20 cellular contexts compared by ENCODE assay signal in the genomic region with DNA sequence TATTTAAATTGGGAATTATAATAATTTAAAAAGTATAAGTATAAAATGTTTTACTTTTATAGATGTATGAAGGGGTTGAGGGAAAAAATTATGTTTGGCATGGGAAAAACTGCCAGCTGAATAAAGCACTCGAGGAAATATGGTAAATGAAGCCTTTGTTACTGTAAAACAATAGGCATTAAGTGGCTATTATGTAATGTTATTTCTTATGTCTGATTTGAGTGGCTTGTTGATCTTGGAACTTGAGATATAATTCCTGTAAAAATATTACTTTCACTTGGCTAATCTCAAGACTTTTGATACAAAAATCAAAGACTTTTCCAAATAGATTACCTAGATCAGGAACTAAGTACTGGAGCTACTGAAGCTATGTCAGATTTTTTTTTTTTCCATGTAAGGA.
DNase-seq lines count a peak whose midpoint lies in the region; ATAC-seq, FAIRE-seq and TF ChIP-seq lines count a peak whose summit lies in the region.
"Had no signal": no experiment of that assay in that cellular context is flagged by ENCODE, and none has a peak within 500 bp of the region (broad histone marks: within the 10 kb centered on the region; RNA-seq: fewer than 3 reads in every experiment).

No MANE protein-coding gene starts in this region.

- ATAC-seq in gastrocnemius medialis (no peak), GM21737 (IDR thresholded peaks at IDR 0.05; ENCODE audit: unreplicated experiment) (no peak)
- ATAC-seq: Panc1 had no signal

- peaks cover 58% of the 10 kb centered on the region for H3K4me1 Mint-ChIP-seq in astrocyte (ENCODE audit: low read depth, unreplicated experiment)

- intact Hi-C loops in PC-9 (cut with micrococcal nuclease; ENCODE audit: unreplicated experiment) = no loop called here
- intact Hi-C loops in gastrocnemius medialis (cut with DNase I; ENCODE audit: low total_unique reads) = loop anchor here (10.0 kb wide), 1 partner anchor 661 kb away; no protein-coding TSS in a partner anchor
- intact Hi-C loops in adrenal gland (cut with DNase I) = no loop called here

- no peaks in the 10 kb centered on the region for H3K9me3 ChIP-seq in PC-9 (ENCODE audit: insufficient read depth, low read depth)
- H3K9me3 ChIP-seq in astrocyte (ENCODE audit: insufficient read depth, low read depth, low read length) = no peaks in the 10 kb centered on the region
- H3K9me3 ChIP-seq in gastrocnemius medialis = no peaks in the 10 kb centered on the region
- no peaks in the 10 kb centered on the region for H3K9me3 ChIP-seq in adrenal gland (replicated peaks in 1 of 3)
- H3K9me3 ChIP-seq: BE2C had no signal

- peaks cover 56% of the 10 kb centered on the region for H3F3A ChIP-seq in PC-9 (ENCODE audit: insufficient read depth, low read depth)

- DNase-seq in PC-9 (peak in 1 of 2 experiments; percentile 12), astrocyte (ENCODE audit: low read depth) (peak; percentile 46), fibroblast of the aortic adventitia (ENCODE audit: low read depth) (peak; percentile 38), gastrocnemius medialis (no peak), adrenal gland (no peak), HUDEP-2 (lab: John Stamatoyannopoulos, UW; ENCODE audit: unreplicated experiment in 76 of 76) (no peak)
- DNase-seq: BE2C; CD4-positive, alpha-beta memory T cell; DMS79 treated with DMSO at 0.1 percent for 48 hours; HCEC 1CT; NCI-H1436 treated with DMSO at 0.1 percent for 48 hours; NCI-H2107; NCI-H446; NCI-H748 treated with DMSO at 0.1 percent for 48 hours; SHP77 treated with DMSO at 0.1 percent for 48 hours had no signal

- no peaks in the 10 kb centered on the region for H3K27me3 Mint-ChIP-seq in astrocyte (ENCODE audit: low read depth, unreplicated experiment)
- H3K27me3 Mint-ChIP-seq: CD4-positive, alpha-beta memory T cell had no signal

- POLR2A ChIA-PET in PC-9 (lab: Charles Lee; ENCODE audit: unreplicated experiment) = interaction anchor here (0.6 kb wide), 2 partner anchors 9 to 164 kb away, joined by 3 to 5 read pairs; no protein-coding TSS in a partner anchor

- H3K27ac ChIP-seq in PC-9 (peak overlapping the region; percentile 96), astrocyte (ENCODE audit: low read depth, low read length) (peak overlapping the region; percentile 67), gastrocnemius medialis (peak overlapping the region; percentile 83 to 94 (median 90)), adrenal gland (no peak overlapping the region)

- in situ Hi-C loops in gastrocnemius medialis (cut with MboI; ENCODE audit: low sequenced_read_pairs in 4 of 4) = no loop called here

- H3K27ac Mint-ChIP-seq in astrocyte (ENCODE audit: unreplicated experiment) = no peak overlapping the region

- peaks cover 91% of the 10 kb centered on the region for H3K79me2 ChIP-seq in PC-9 (ENCODE audit: low read depth)
- H3K79me2 ChIP-seq in astrocyte (ENCODE audit: insufficient read depth, low read length) = peaks cover 87% of the 10 kb centered on the region

- CTCF ChIA-PET in PC-9 (lab: Charles Lee) = no interaction called here

- H3K4me3 ChIP-seq in PC-9 = no peak overlapping the region
- H3K4me3 ChIP-seq in astrocyte (ENCODE audit: insufficient read depth, low read depth, low read length) = no peak overlapping the region
- H3K4me3 ChIP-seq in fibroblast of the aortic adventitia (ENCODE audit: low read depth, low read length) = no peak overlapping the region
- no peak overlapping the region for H3K4me3 ChIP-seq in gastrocnemius medialis
- no peak overlapping the region for H3K4me3 ChIP-seq in adrenal gland

- FAIRE-seq in astrocyte (lab: Jason Lieb, UNC) = no peak
- FAIRE-seq: D721Med, G401.6, GM12891 had no signal

- peaks cover 81% of the 10 kb centered on the region for H3K4me1 ChIP-seq in PC-9 (replicated peaks; ENCODE audit: insufficient read depth)
- H3K4me1 ChIP-seq in astrocyte (ENCODE audit: insufficient read depth, low read length) = peaks cover 52% of the 10 kb centered on the region
- peaks cover 55 to 69% of the 10 kb centered on the region in 2 donors for H3K4me1 ChIP-seq in gastrocnemius medialis
- H3K4me1 ChIP-seq in adrenal gland (replicated peaks in 1 of 2) = peaks cover 22 to 57% of the 10 kb centered on the region in 2 donors

- no peaks in the 10 kb centered on the region for H3K27me3 ChIP-seq in PC-9 (ENCODE audit: insufficient read depth, low read depth)
- H3K27me3 ChIP-seq in astrocyte (ENCODE audit: insufficient read depth, low read length) = no peaks in the 10 kb centered on the region
- no peaks in the 10 kb centered on the region for H3K27me3 ChIP-seq in gastrocnemius medialis
- no peaks in the 10 kb centered on the region for H3K27me3 ChIP-seq in adrenal gland
- H3K27me3 ChIP-seq: BE2C had no signal

- no peak overlapping the region for H3K9ac ChIP-seq in astrocyte (ENCODE audit: low read length)

- H3K36me3 ChIP-seq in PC-9 (ENCODE audit: low read depth) (peaks cover 8% of the 10 kb centered on the region; the same call in 1 of the 2 replicates), astrocyte (ENCODE audit: insufficient read depth, low read length) (no peaks in the 10 kb centered on the region), gastrocnemius medialis (no peaks in the 10 kb centered on the region), adrenal gland (replicated peaks in 1 of 2) (no peaks in the 10 kb centered on the region)
- H3K36me3 ChIP-seq: BE2C had no signal

- BruUV-seq in PC-9 (replicated peaks; lab: Mats Ljungman, UMichigan) = no TSS peak

- TF ChIP-seq CTCF in PC-9 (conservative IDR thresholded peaks at IDR 0.05) (no peak), astrocyte (IDR thresholded peaks at IDR 0.05; ENCODE audit: insufficient read depth, low read depth, low read length) (no peak), fibroblast of the aortic adventitia (IDR thresholded peaks at IDR 0.05; ENCODE audit: insufficient read depth, low read length) (no peak), gastrocnemius medialis (IDR thresholded peaks at IDR 0.05 in 4 of 5, conservative IDR thresholded peaks at IDR 0.05 in 1 of 5) (no peak), adrenal gland (IDR thresholded peaks at IDR 0.05) (no peak)

- H3K9me2 ChIP-seq in PC-9 (ENCODE audit: insufficient read depth) = no peaks in the 10 kb centered on the region

- no peak overlapping the region for H3K4me3 Mint-ChIP-seq in astrocyte (ENCODE audit: unreplicated experiment)

- TF ChIP-seq POLR2A in gastrocnemius medialis (IDR thresholded peaks at IDR 0.05) (no peak), adrenal gland (IDR thresholded peaks at IDR 0.05) (no peak)

- H3K4me2 ChIP-seq in PC-9 (peak overlapping the region; percentile 84), astrocyte (ENCODE audit: low read length) (peak overlapping the region; percentile 72)

- no peak overlapping the region for H2AFZ ChIP-seq in PC-9
- no peak overlapping the region for H2AFZ ChIP-seq in astrocyte (ENCODE audit: low read depth, low read length)

- WGBS in adrenal gland, 4 donors = 67 to 83% (median 74%) methylated on average over 1 of the region's 1 CpG

- H4K20me1 ChIP-seq in PC-9 (ENCODE audit: insufficient read depth) = no peaks in the 10 kb centered on the region
- H4K20me1 ChIP-seq in astrocyte (ENCODE audit: insufficient read depth, low read length) = no peaks in the 10 kb centered on the region

- no peaks in the 10 kb centered on the region for H3K36me3 Mint-ChIP-seq in astrocyte (ENCODE audit: low read depth, unreplicated experiment)

- H3K9me3 Mint-ChIP-seq in astrocyte (ENCODE audit: unreplicated experiment) = no peaks in the 10 kb centered on the region
- H3K9me3 Mint-ChIP-seq: CD4-positive, alpha-beta memory T cell had no signal

Comparison
In these comparisons a context has a peak if more than half of its experiments do, and no peak if none do; other contexts are left out.
1. DNase-seq: peak in astrocyte (single experiment) and fibroblast of the aortic adventitia (single experiment); none in gastrocnemius medialis (0 of 2), adrenal gland (0 of 7) and HUDEP-2 (0 of 76).
2. H3K27ac ChIP-seq: peak in PC-9 (single experiment), astrocyte (single experiment) and gastrocnemius medialis (4 of 4); none in adrenal gland (0 of 5).